ENCODE assay signal across 10 cellular contexts in the genomic region with DNA sequence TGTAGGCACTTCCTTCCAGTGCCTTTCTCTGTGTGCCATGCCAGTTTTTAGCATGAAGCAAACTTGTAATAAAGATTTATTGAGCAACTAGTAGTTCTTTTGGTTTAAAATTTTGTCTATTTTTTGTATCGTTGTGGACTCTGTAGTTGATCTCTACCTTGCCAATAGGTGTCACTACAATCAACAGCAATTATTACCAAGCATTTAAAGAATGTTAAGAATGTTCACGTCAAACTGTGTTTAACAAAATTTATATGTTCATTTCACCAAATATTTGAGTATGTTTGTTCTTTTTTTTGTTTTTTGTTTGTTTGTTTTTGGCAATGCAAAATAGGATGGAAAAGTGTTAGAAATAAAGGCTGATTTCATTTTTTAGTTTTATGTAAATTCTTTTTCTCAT.
DNase-seq lines count a peak whose midpoint lies in the region; ATAC-seq, FAIRE-seq and TF ChIP-seq lines count a peak whose summit lies in the region.
"Had no signal": no experiment of that assay in that cellular context is flagged by ENCODE, and none has a peak within 500 bp of the region (broad histone marks: within the 10 kb centered on the region; RNA-seq: fewer than 3 reads in every experiment).

No MANE protein-coding gene starts in this region.

- no peaks in the 10 kb centered on the region; a peak in 1 of 8 replicates for H3K36me3 ChIP-seq in H1 (ENCODE audit: control insufficient read depth in 2 of 4, insufficient read depth in 4 of 4, low read length in 3 of 4)
- H3K36me3 ChIP-seq: neutrophil had no signal

- FAIRE-seq in H1 (lab: Jason Lieb, UNC): peak; percentile 90

- H2BK12ac ChIP-seq in H1 (ENCODE audit: low read depth, low read length): peak overlapping the region; percentile 45; the same call in 1 of the 2 replicates

- peaks cover 2% of the 10 kb centered on the region for H3K27me3 Mint-ChIP-seq in osteocyte (ENCODE audit: unreplicated experiment)

- H3K9ac ChIP-seq in H1 (replicated peaks in 1 of 4; ENCODE audit: extremely low read depth in 1 of 4, low read depth in 3 of 4, low read length in 3 of 4): no peak overlapping the region

- CTCF ChIA-PET in H1 (lab: Charles Lee; ENCODE audit: partially characterized antibody): interaction anchor here (0.7 to 4.1 kb wide), 21 partner anchors 9 to 199 kb away, joined by 3 to 25 read pairs (median 5); no protein-coding TSS in a partner anchor

- H3K27ac ChIP-seq in H1 (ENCODE audit: low read depth, low read length): peak overlapping the region; percentile 71; the same call in 1 of the 2 replicates
- H3K27ac ChIP-seq: neutrophil had no signal

- H3K9me3 ChIP-seq in H1 (ENCODE audit: insufficient read depth in 2 of 2, low read depth in 1 of 2, low read length in 1 of 2): no peaks in the 10 kb centered on the region
- H3K9me3 ChIP-seq: neutrophil had no signal

- no peak overlapping the region for H3K23ac ChIP-seq in H1 (ENCODE audit: insufficient read length)

- peak; percentile 56 to 66 for TF ChIP-seq RAD21 in H1 (IDR thresholded peaks at IDR 0.05 in 1 of 2, conservative IDR thresholded peaks at IDR 0.05 in 1 of 2; ENCODE audit: low read depth in 2 of 2, low read length in 2 of 2)

- H3K27ac Mint-ChIP-seq in osteocyte (ENCODE audit: unreplicated experiment): no peak overlapping the region

- no peak for TF ChIP-seq POLR2A in H1 (IDR thresholded peaks at IDR 0.05; ENCODE audit: control extremely low read depth in 1 of 2, low read depth in 2 of 2, low read length in 2 of 2)

- H3K4me1 Mint-ChIP-seq in osteocyte (ENCODE audit: unreplicated experiment): peaks cover 14% of the 10 kb centered on the region

- DNase-seq in NCI-H1694 treated with DMSO at 0.1 percent for 48 hours (lab: John Stamatoyannopoulos, UW) (peak; percentile 43), NCI-H1694 (lab: John Stamatoyannopoulos, UW) (no peak), NCI-H226 (peak; percentile 22), H1 (ENCODE audit: low read depth in 1 of 2, low spot score in 2 of 2) (no peak), osteocyte (ENCODE audit: extremely low spot score, unreplicated experiment) (no peak)
- DNase-seq in activated naive CD4-positive, alpha-beta T cell (lab: John Stamatoyannopoulos, UW): no peak
- DNase-seq in NK-92 treated with Interleukin-12 subunit alpha and Interleukin-12 subunit beta, amount 100 ng/mL, for 24 hours (lab: John Stamatoyannopoulos, UW): no peak
- DNase-seq: NCI-H526 treated with DMSO at 0.1 percent for 48 hours had no signal

- no peak overlapping the region for H2BK15ac ChIP-seq in H1 (ENCODE audit: low read length)

- no peak overlapping the region for H3K4me3 ChIP-seq in H1 (ENCODE audit: extremely low read depth in 1 of 4, insufficient read depth in 2 of 4, low read depth in 3 of 4, low read length in 4 of 4)

- H2AK5ac ChIP-seq in H1 (ENCODE audit: low read depth, low read length): peak overlapping the region; percentile 76; the same call in 1 of the 2 replicates

- TF ChIP-seq CTCF in H1 (IDR thresholded peaks at IDR 0.05; ENCODE audit: control extremely low read depth in 1 of 3, insufficient read depth in 1 of 3, low read depth in 1 of 3, low read length in 3 of 3) (peak in 2 of 3 experiments; percentile 13 to 57; a peak in 2 of 4 replicates), osteocyte (IDR thresholded peaks at IDR 0.05) (peak; percentile 38)

- no peak overlapping the region for H3K14ac ChIP-seq in H1 (ENCODE audit: insufficient read length)

- H3K36me3 Mint-ChIP-seq in osteocyte (ENCODE audit: unreplicated experiment): no peaks in the 10 kb centered on the region

- H3K23me2 ChIP-seq in H1 (ENCODE audit: low read depth, low read length): no peaks in the 10 kb centered on the region

- no peak overlapping the region for H4K8ac ChIP-seq in H1 (ENCODE audit: extremely low read depth, insufficient read depth, low read length)

- H3K79me1 ChIP-seq in H1 (ENCODE audit: low read depth, low read length): no peaks in the 10 kb centered on the region

- H3K4me1 ChIP-seq in H1 (replicated peaks in 1 of 4; ENCODE audit: control insufficient read depth in 3 of 4, insufficient read depth in 4 of 4, low read length in 3 of 4): peaks cover 7 to 22% (median 17%) of the 10 kb centered on the region in 4 experiments; a peak in 5 of 7 replicates

- no peaks in the 10 kb centered on the region for H3K79me2 ChIP-seq in H1 (ENCODE audit: control insufficient read depth in 1 of 2, insufficient read depth in 2 of 2, low read length in 2 of 2)

- H3K18ac ChIP-seq in H1 (ENCODE audit: extremely low read depth, low read length): 0 out of 2 replicates have a peak overlapping the region, but pooled peaks have one; percentile 62

- POLR2A ChIA-PET in H1 (lab: Charles Lee; ENCODE audit: partially characterized antibody): interaction anchor here (1.1 to 2.0 kb wide), 2 partner anchors 21 to 43 kb away, joined by 3 to 6 read pairs; no protein-coding TSS in a partner anchor

- no peak overlapping the region for H2BK120ac ChIP-seq in H1 (replicated peaks; ENCODE audit: low read depth, low read length)

- H3K4me3 Mint-ChIP-seq in osteocyte (ENCODE audit: unreplicated experiment): no peak overlapping the region

- 41% methylated on average over 2 of the region's 2 CpGs; no CpG with 5 or more reads in 1 of the 2 experiments for WGBS in H1 (ENCODE audit: extremely low coverage in 1 of 2, insufficient coverage in 1 of 2, insufficient read length in 1 of 2, insufficient replicate concordance in 2 of 2, low coverage in 1 of 2, low lambda C conversion rate in 2 of 2, missing lambda C conversion rate in 1 of 2), 2 experiments

- H3K4me2 ChIP-seq in H1 (ENCODE audit: insufficient read depth in 1 of 2, low read depth in 2 of 2, low read length in 2 of 2): no peak overlapping the region

- no peak overlapping the region for H2AFZ ChIP-seq in H1 (ENCODE audit: low read length)

- H3K56ac ChIP-seq in H1 (replicated peaks; ENCODE audit: insufficient read length, low read depth, low read length): no peak overlapping the region

- H2BK20ac ChIP-seq in H1 (ENCODE audit: low read length): 0 out of 2 replicates have a peak overlapping the region, but pooled peaks have one; percentile 40

- no peaks in the 10 kb centered on the region for H3K27me3 ChIP-seq in H1 (replicated peaks in 1 of 4; ENCODE audit: control insufficient read depth in 3 of 4, extremely low read depth in 1 of 4, insufficient read depth in 3 of 4, low read length in 3 of 4)
- H3K27me3 ChIP-seq: neutrophil had no signal

- H4K5ac ChIP-seq in H1 (ENCODE audit: insufficient read length, low read depth, low read length): peak overlapping the region; percentile 8

- no peaks in the 10 kb centered on the region for H3K9me3 Mint-ChIP-seq in osteocyte (ENCODE audit: unreplicated experiment)

- no peaks in the 10 kb centered on the region for H4K20me1 ChIP-seq in H1 (replicated peaks in 1 of 2; ENCODE audit: control insufficient read depth in 1 of 2, insufficient read depth in 2 of 2, low read length in 2 of 2)

- ATAC-seq in GM19397 (IDR thresholded peaks at IDR 0.05; ENCODE audit: unreplicated experiment): no peak

- no peak overlapping the region for H2BK5ac ChIP-seq in H1 (ENCODE audit: low read depth, low read length)

- no peak overlapping the region for H4K91ac ChIP-seq in H1 (replicated peaks; ENCODE audit: insufficient read length, low read length)

- H3K4ac ChIP-seq in H1 (replicated peaks; ENCODE audit: insufficient read length, low read depth, low read length): no peak overlapping the region

- TF ChIP-seq EP300 in H1 (IDR thresholded peaks at IDR 0.05; ENCODE audit: borderline replicate concordance in 1 of 2, low read depth in 2 of 2, low read length in 2 of 2): 0 out of 3 replicates have a peak, but pooled peaks of 1 of the 2 experiments have one; percentile 37

TF ChIP-seq in H1, 55 proteins besides CTCF, POLR2A, EP300 and RAD21 (continues in another document):
- TF ChIP-seq NRF1 (IDR thresholded peaks at IDR 0.05; ENCODE audit: low read depth, low read length): no peak
- TF ChIP-seq RBBP5 (IDR thresholded peaks at IDR 0.05; ENCODE audit: borderline replicate concordance, low read depth, low read length): no peak
- TF ChIP-seq HDAC2 (IDR thresholded peaks at IDR 0.05; ENCODE audit: borderline replicate concordance in 1 of 2, low read depth in 2 of 2, low read length in 2 of 2): 0 out of 4 replicates have a peak, but pooled peaks of 1 of the 2 experiments have one; percentile 1
- TF ChIP-seq SRF (IDR thresholded peaks at IDR 0.05; ENCODE audit: low read depth, low read length): no peak
- TF ChIP-seq KDM1A (IDR thresholded peaks at IDR 0.05; ENCODE audit: borderline replicate concordance, low read length): no peak

Comparison
In these comparisons a context has a peak if more than half of its experiments do, and no peak if none do; other contexts are left out.
1. DNase-seq: peak in NCI-H1694 treated with DMSO at 0.1 percent for 48 hours (single experiment) and NCI-H226 (single experiment); none in NCI-H1694 (single experiment), H1 (0 of 2), osteocyte (single experiment), activated naive CD4-positive, alpha-beta T cell (0 of 4) and NK-92 treated with Interleukin-12 subunit alpha and Interleukin-12 subunit beta, amount 100 ng/mL, for 24 hours (single experiment).